Comparison of ENCODE assay signal across 14 cellular contexts in genomic region chr14:68675233-68675577, GRCh38.
DNase-seq lines count a peak whose midpoint lies in the region; ATAC-seq lines count a peak whose summit lies in the region.
"Had no signal": no experiment of that assay in that cellular context is flagged by ENCODE, and none has a peak within 500 bp of the region (broad histone marks: within the 10 kb centered on the region; RNA-seq: fewer than 3 reads in every experiment).

No MANE protein-coding gene starts in this region.

- H3K4me3 Mint-ChIP-seq in effector memory CD8-positive, alpha-beta T cell = no peak overlapping the region
- no peak overlapping the region for H3K4me3 Mint-ChIP-seq in activated CD4-positive, alpha-beta memory T cell treated with anti-CD3 and anti-CD28 coated beads for 36 hours
- H3K4me3 Mint-ChIP-seq: CD14-positive monocyte had no signal

- H3K27me3 Mint-ChIP-seq in effector memory CD8-positive, alpha-beta T cell = no peaks in the 10 kb centered on the region
- no peaks in the 10 kb centered on the region for H3K27me3 Mint-ChIP-seq in activated CD4-positive, alpha-beta memory T cell treated with anti-CD3 and anti-CD28 coated beads for 36 hours

- peaks cover 3 to 4% of the 10 kb centered on the region in 2 donors for H3K4me1 Mint-ChIP-seq in effector memory CD8-positive, alpha-beta T cell (ENCODE audit: low read depth in 2 of 2)
- peaks cover 3% of the 10 kb centered on the region for H3K4me1 Mint-ChIP-seq in activated CD4-positive, alpha-beta memory T cell treated with anti-CD3 and anti-CD28 coated beads for 36 hours (ENCODE audit: low read depth)

- DNase-seq in EH (ENCODE audit: low read depth) (peak; percentile 73), NCI-H226 (peak; percentile 56), pulmonary artery endothelial cell (ENCODE audit: low read depth, low spot score) (peak; percentile 50), AG20443 (ENCODE audit: low spot score) (no peak)
- DNase-seq in effector memory CD8-positive, alpha-beta T cell = no peak
- no peak for DNase-seq in activated CD4-positive, alpha-beta memory T cell treated with anti-CD3 and anti-CD28 coated beads for 36 hours
- DNase-seq: activated CD4-positive, CD25-positive, alpha-beta regulatory T cell; hippocampal formation; NCI-H1436 treated with DMSO at 0.1 percent for 48 hours; NCI-H748 treated with DMSO at 0.1 percent for 48 hours; stimulated activated CD8-positive, alpha-beta memory T cell treated with anti-CD3 and anti-CD28 coated beads, Interleukin-4, amount 100 ng/mL, for 48 hours had no signal

- peaks cover 2% of the 10 kb centered on the region for H3K36me3 Mint-ChIP-seq in effector memory CD8-positive, alpha-beta T cell (ENCODE audit: insufficient read depth)
- no peaks in the 10 kb centered on the region for H3K36me3 Mint-ChIP-seq in activated CD4-positive, alpha-beta memory T cell treated with anti-CD3 and anti-CD28 coated beads for 36 hours

- CTCF ChIA-PET in activated CD4-positive, alpha-beta memory T cell treated with anti-CD3 and anti-CD28 coated beads for 36 hours (lab: Charles Lee) = no interaction called here

- POLR2A ChIA-PET in activated CD4-positive, alpha-beta memory T cell treated with anti-CD3 and anti-CD28 coated beads for 36 hours (lab: Charles Lee) = no interaction called here

- peak overlapping the region; percentile 66 to 79 for H3K27ac Mint-ChIP-seq in effector memory CD8-positive, alpha-beta T cell
- H3K27ac Mint-ChIP-seq in activated CD4-positive, alpha-beta memory T cell treated with anti-CD3 and anti-CD28 coated beads for 36 hours = no peak overlapping the region

- intact Hi-C loops in activated CD4-positive, alpha-beta memory T cell treated with anti-CD3 and anti-CD28 coated beads for 36 hours (cut with micrococcal nuclease) = no loop called here

- ATAC-seq in effector memory CD8-positive, alpha-beta T cell (replicated peaks) = no peak
- ATAC-seq in HG03457 (IDR thresholded peaks at IDR 0.05; ENCODE audit: unreplicated experiment) = no peak
- no peak for ATAC-seq in HG02885 (IDR thresholded peaks at IDR 0.05; ENCODE audit: poor library complexity, unreplicated experiment)

- no peaks in the 10 kb centered on the region for H3K9me3 Mint-ChIP-seq in effector memory CD8-positive, alpha-beta T cell
- H3K9me3 Mint-ChIP-seq in activated CD4-positive, alpha-beta memory T cell treated with anti-CD3 and anti-CD28 coated beads for 36 hours = no peaks in the 10 kb centered on the region

Comparison
In these comparisons a context has a peak if more than half of its experiments do, and no peak if none do; other contexts are left out.
1. DNase-seq: peak in EH (single experiment), NCI-H226 (single experiment) and pulmonary artery endothelial cell (single experiment); none in effector memory CD8-positive, alpha-beta T cell (0 of 3), activated CD4-positive, alpha-beta memory T cell treated with anti-CD3 and anti-CD28 coated beads for 36 hours (single experiment) and AG20443 (single experiment).